1 cellular context compared by ENCODE assay signal in genomic region chrX:115333446-115333845, GRCh38.
TF ChIP-seq lines count a peak whose summit lies in the region.

No MANE protein-coding gene starts in this region.

TF ChIP-seq in IMR-90, 13 proteins besides CTCF, POLR2A, EP300 and RAD21 (continued from another document):
- TF ChIP-seq USF2 (IDR thresholded peaks at IDR 0.05; ENCODE audit: low read depth, low read length), result no peak
- TF ChIP-seq MAZ (IDR thresholded peaks at IDR 0.05; ENCODE audit: borderline replicate concordance, low read depth, low read length), result no peak
- no peak for TF ChIP-seq CHD1 (IDR thresholded peaks at IDR 0.05; ENCODE audit: low read depth, low read length)
- no peak for TF ChIP-seq MXI1 (IDR thresholded peaks at IDR 0.05; ENCODE audit: borderline replicate concordance, low read depth, low read length)
- TF ChIP-seq FOS (IDR thresholded peaks at IDR 0.05; ENCODE audit: low read depth, low read length), result no peak
